ENCODE assay signal across 30 cellular contexts in genomic region chr6:78500299-78501089, GRCh38.
"Had no signal": no experiment of that assay in that cellular context is flagged by ENCODE, and none has a peak within 500 bp of the region (broad histone marks: within the 10 kb centered on the region; RNA-seq: fewer than 3 reads in every experiment).

No MANE protein-coding gene starts in this region.

- H3K27me3 Mint-ChIP-seq: activated CD4-positive, alpha-beta memory T cell treated with anti-CD3 and anti-CD28 coated beads for 36 hours; activated CD4-positive, alpha-beta T cell treated with anti-CD3 and anti-CD28 coated beads, Interleukin-2, amount 10 ng/mL, durations not matched to agents 24 days and 14 days; activated CD8-positive, alpha-beta memory T cell treated with anti-CD3 and anti-CD28 coated beads, Interleukin-2, amount 10 ng/mL, durations not matched to agents 7 days and 5 days; activated naive CD4-positive, alpha-beta T cell treated with anti-CD3 and anti-CD28 coated beads, Interleukin-2, amount 50 U/mL, for 24 hours; activated naive CD8-positive, alpha-beta T cell treated with anti-CD3 and anti-CD28 coated beads for 36 hours; effector memory CD8-positive, alpha-beta T cell had no signal

- ATAC-seq: activated CD4-positive, alpha-beta T cell treated with anti-CD3 and anti-CD28 coated beads for 36 hours; activated CD8-positive, alpha-beta memory T cell treated with anti-CD3 and anti-CD28 coated beads, Interleukin-2, amount 10 ng/mL, durations not matched to agents 7 days and 5 days; activated CD8-positive, alpha-beta T cell treated with anti-CD3 and anti-CD28 coated beads, Interleukin-2, amount 10 ng/mL, durations not matched to agents 7 days and 5 days; effector memory CD8-positive, alpha-beta T cell; foreskin keratinocyte; gastrocnemius medialis; heart right ventricle had no signal

- H3K36me3 ChIP-seq: ascending aorta, brain microvascular endothelial cell, esophagus muscularis mucosa, gastrocnemius medialis, heart right ventricle had no signal

- H3K4me3 Mint-ChIP-seq: activated CD4-positive, alpha-beta memory T cell treated with anti-CD3 and anti-CD28 coated beads for 36 hours; activated CD4-positive, alpha-beta T cell treated with anti-CD3 and anti-CD28 coated beads for 36 hours; activated CD4-positive, alpha-beta T cell treated with anti-CD3 and anti-CD28 coated beads, Interleukin-2, amount 10 ng/mL, durations not matched to agents 24 days and 14 days; activated CD8-positive, alpha-beta memory T cell treated with anti-CD3 and anti-CD28 coated beads, Interleukin-2, amount 10 ng/mL, durations not matched to agents 7 days and 5 days; activated CD8-positive, alpha-beta T cell treated with anti-CD3 and anti-CD28 coated beads, Interleukin-2, amount 10 ng/mL, durations not matched to agents 7 days and 5 days; activated naive CD4-positive, alpha-beta T cell treated with anti-CD3 and anti-CD28 coated beads for 36 hours; activated naive CD4-positive, alpha-beta T cell treated with anti-CD3 and anti-CD28 coated beads, Interleukin-2, amount 50 U/mL, for 24 hours; activated naive CD8-positive, alpha-beta T cell treated with anti-CD3 and anti-CD28 coated beads for 36 hours; activated T-helper 1 cell treated with anti-CD3 and anti-CD28 coated beads, Interleukin-12 subunit alpha, Interleukin-12 subunit beta, Interleukin-2, Interleukin-4 antibody, amounts not matched to agents 30 ng/mL and 10 ng/mL and 1 ng/mL, durations not matched to agents 14 hours and 24 hours and 36 hours; effector memory CD8-positive, alpha-beta T cell had no signal

- H3K4me2 ChIP-seq: hepatocyte had no signal

- H3K9me3 ChIP-seq: ascending aorta, esophagus muscularis mucosa, gastrocnemius medialis had no signal

- DNase-seq: activated CD4-positive, alpha-beta memory T cell treated with anti-CD3 and anti-CD28 coated beads for 36 hours; activated CD4-positive, alpha-beta T cell treated with anti-CD3 and anti-CD28 coated beads for 36 hours; activated CD4-positive, alpha-beta T cell treated with anti-CD3 and anti-CD28 coated beads, Interleukin-2, amount 10 ng/mL, durations not matched to agents 24 days and 14 days; activated CD4-positive, CD25-positive, alpha-beta regulatory T cell; activated CD4-positive, CD25-positive, alpha-beta regulatory T cell treated with anti-CD3 and anti-CD28 coated beads, Interleukin-2, amount 50 U/mL, for 72 hours; activated CD8-positive, alpha-beta memory T cell treated with anti-CD3 and anti-CD28 coated beads, Interleukin-2, amount 10 ng/mL, durations not matched to agents 7 days and 5 days; activated CD8-positive, alpha-beta memory T cell treated with anti-CD3 and anti-CD28 coated beads, Interleukin-2, amount 50 U/mL, for 4 hours; activated CD8-positive, alpha-beta T cell treated with anti-CD3 and anti-CD28 coated beads, Interleukin-2, amount 10 ng/mL, durations not matched to agents 7 days and 5 days; activated effector memory CD4-positive, alpha-beta T cell treated with anti-CD3 and anti-CD28 coated beads, Interleukin-2, amount 50 U/mL, for 16 hours; activated naive CD4-positive, alpha-beta T cell treated with anti-CD3 and anti-CD28 coated beads for 36 hours; activated naive CD8-positive, alpha-beta T cell treated with anti-CD3 and anti-CD28 coated beads for 36 hours; activated T-cell treated with anti-CD3 and anti-CD28 coated beads, Interleukin-2, amount 50 U/mL, for 1 hour; activated T-cell treated with anti-CD3 and anti-CD28 coated beads, Interleukin-2, amount 50 U/mL, for 48 hours; brain microvascular endothelial cell; caudate nucleus; cortex of kidney; dermis blood vessel endothelial cell; effector CD4-positive, alpha-beta T cell; effector memory CD8-positive, alpha-beta T cell; erythroblast; foreskin keratinocyte; gastrocnemius medialis; heart right ventricle; T-helper 2 cell had no signal

- H2AFZ ChIP-seq: hepatocyte had no signal

- H3K79me2 ChIP-seq: hepatocyte had no signal

- H3K4me1 ChIP-seq: ascending aorta, esophagus muscularis mucosa, foreskin keratinocyte, gastrocnemius medialis, heart right ventricle had no signal

- H3K27me3 ChIP-seq: ascending aorta, brain microvascular endothelial cell, esophagus muscularis mucosa, foreskin keratinocyte, gastrocnemius medialis, heart right ventricle, hepatocyte had no signal

- H3K9me3 Mint-ChIP-seq: activated naive CD4-positive, alpha-beta T cell treated with anti-CD3 and anti-CD28 coated beads, Interleukin-2, amount 50 U/mL, for 24 hours had no signal

- H3K27ac Mint-ChIP-seq: activated CD4-positive, alpha-beta memory T cell treated with anti-CD3 and anti-CD28 coated beads for 36 hours; activated CD4-positive, alpha-beta T cell treated with anti-CD3 and anti-CD28 coated beads for 36 hours; activated CD4-positive, alpha-beta T cell treated with anti-CD3 and anti-CD28 coated beads, Interleukin-2, amount 10 ng/mL, durations not matched to agents 24 days and 14 days; activated CD8-positive, alpha-beta memory T cell treated with anti-CD3 and anti-CD28 coated beads, Interleukin-2, amount 10 ng/mL, durations not matched to agents 7 days and 5 days; activated CD8-positive, alpha-beta T cell treated with anti-CD3 and anti-CD28 coated beads, Interleukin-2, amount 10 ng/mL, durations not matched to agents 7 days and 5 days; activated naive CD4-positive, alpha-beta T cell treated with anti-CD3 and anti-CD28 coated beads for 36 hours; activated naive CD4-positive, alpha-beta T cell treated with anti-CD3 and anti-CD28 coated beads, Interleukin-2, amount 50 U/mL, for 24 hours; activated naive CD8-positive, alpha-beta T cell treated with anti-CD3 and anti-CD28 coated beads for 36 hours; activated T-helper 1 cell treated with anti-CD3 and anti-CD28 coated beads, Interleukin-12 subunit alpha, Interleukin-12 subunit beta, Interleukin-2, Interleukin-4 antibody, amounts not matched to agents 30 ng/mL and 10 ng/mL and 1 ng/mL, durations not matched to agents 14 hours and 24 hours and 36 hours; activated T-helper 2 cell treated with anti-CD3 and anti-CD28 coated beads, Interferon-gamma antibody, Interleukin-2, Interleukin-4, amounts not matched to agents 10 μg/mL and 5 μg/mL and 100 μg/mL, durations not matched to agents 14 hours and 24 hours and 36 hours; effector memory CD8-positive, alpha-beta T cell had no signal

- H3K4me3 ChIP-seq: ascending aorta, esophagus muscularis mucosa, gastrocnemius medialis, heart right ventricle, hepatocyte had no signal

- H3K27ac ChIP-seq: ascending aorta, brain microvascular endothelial cell, esophagus muscularis mucosa, foreskin keratinocyte, gastrocnemius medialis, heart right ventricle, hepatocyte had no signal

- H3K36me3 Mint-ChIP-seq: activated CD4-positive, alpha-beta memory T cell treated with anti-CD3 and anti-CD28 coated beads for 36 hours; activated CD8-positive, alpha-beta memory T cell treated with anti-CD3 and anti-CD28 coated beads, Interleukin-2, amount 10 ng/mL, durations not matched to agents 7 days and 5 days; activated naive CD4-positive, alpha-beta T cell treated with anti-CD3 and anti-CD28 coated beads, Interleukin-2, amount 50 U/mL, for 24 hours; activated naive CD8-positive, alpha-beta T cell treated with anti-CD3 and anti-CD28 coated beads for 36 hours had no signal

- H3K4me1 Mint-ChIP-seq: activated CD4-positive, alpha-beta T cell treated with anti-CD3 and anti-CD28 coated beads for 36 hours; activated CD4-positive, alpha-beta T cell treated with anti-CD3 and anti-CD28 coated beads, Interleukin-2, amount 10 ng/mL, durations not matched to agents 24 days and 14 days; activated CD8-positive, alpha-beta memory T cell treated with anti-CD3 and anti-CD28 coated beads, Interleukin-2, amount 10 ng/mL, durations not matched to agents 7 days and 5 days; activated naive CD4-positive, alpha-beta T cell treated with anti-CD3 and anti-CD28 coated beads, Interleukin-2, amount 50 U/mL, for 24 hours; activated naive CD8-positive, alpha-beta T cell treated with anti-CD3 and anti-CD28 coated beads for 36 hours had no signal
